Comparison of ENCODE assay signal across 25 cellular contexts in genomic region chr9:136264046-136264802, GRCh38. TPM values are rescaled to one million over a fixed set of nuclear protein-coding genes. Genes with fewer than 3 reads are reported as not detected.
DNase-seq lines count a peak whose midpoint lies in the region; ATAC-seq, FAIRE-seq and TF ChIP-seq lines count a peak whose summit lies in the region.
"Had no signal": no experiment of that assay in that cellular context is flagged by ENCODE, and none has a peak within 500 bp of the region (broad histone marks: within the 10 kb centered on the region; RNA-seq: fewer than 3 reads in every experiment).

No MANE protein-coding gene starts in this region.

- no peak for TF ChIP-seq POLR2A in A549 (IDR thresholded peaks at IDR 0.05; ENCODE audit: low read length)
- TF ChIP-seq POLR2A in HCT116 (IDR thresholded peaks at IDR 0.05; ENCODE audit: borderline replicate concordance, extremely low read depth, insufficient read depth, insufficient read length), result no peak

- TF ChIP-seq CTCF in A549 (IDR thresholded peaks at IDR 0.05) (no peak), HCT116 (IDR thresholded peaks at IDR 0.05 in 2 of 3, conservative IDR thresholded peaks at IDR 0.05 in 1 of 3; ENCODE audit: borderline replicate concordance in 1 of 3, insufficient read depth in 1 of 3, low read depth in 2 of 3, low read length in 2 of 3) (peak in 2 of 3 experiments; percentile 8 to 24; a peak in 2 of 6 replicates), WERI-Rb-1 (IDR thresholded peaks at IDR 0.05; ENCODE audit: low read depth, low read length) (peak; percentile 69), PC-3 (conservative IDR thresholded peaks at IDR 0.05; ENCODE audit: low read depth, low read length) (no peak)

- 75% methylated on average over 27 of the region's 28 CpGs for WGBS in A549 (ENCODE audit: missing lambda C conversion rate)

- H3K27me3 Mint-ChIP-seq in activated CD4-positive, alpha-beta memory T cell treated with anti-CD3 and anti-CD28 coated beads for 36 hours, result no peaks in the 10 kb centered on the region
- H3K27me3 Mint-ChIP-seq: activated T-cell treated with anti-CD3 and anti-CD28 coated beads, Interleukin-2, amount 50 U/mL, for 24 hours had no signal

- H3K36me3 ChIP-seq in HCT116 (ENCODE audit: control insufficient read depth in 1 of 2, insufficient read depth in 2 of 2, low read length in 2 of 2), result no peaks in the 10 kb centered on the region
- H3K36me3 ChIP-seq in WERI-Rb-1, result no peaks in the 10 kb centered on the region
- H3K36me3 ChIP-seq in PC-3 (ENCODE audit: low read depth, low read length), result no peaks in the 10 kb centered on the region
- H3K36me3 ChIP-seq: gastroesophageal sphincter, upper lobe of left lung had no signal

- no peaks in the 10 kb centered on the region for H3F3A ChIP-seq in PC-3 (ENCODE audit: low read length, unreplicated experiment)

- TF ChIP-seq EP300 in A549 (IDR thresholded peaks at IDR 0.05), result no peak

- H3K4me3 ChIP-seq in A549, result no peak overlapping the region
- no peak overlapping the region for H3K4me3 ChIP-seq in HCT116 (replicated peaks in 1 of 2; ENCODE audit: low read depth in 1 of 2, low read length in 2 of 2)
- no peak overlapping the region for H3K4me3 ChIP-seq in WERI-Rb-1 (ENCODE audit: low read depth, low read length)
- no peak overlapping the region for H3K4me3 ChIP-seq in PC-3 (ENCODE audit: low read length)
- H3K4me3 ChIP-seq: gastroesophageal sphincter, upper lobe of left lung had no signal

- H3K27me3 ChIP-seq in HCT116 (ENCODE audit: insufficient read depth, low read length) (no peaks in the 10 kb centered on the region), WERI-Rb-1 (ENCODE audit: insufficient read depth, low read depth, severe bottlenecking) (no peaks in the 10 kb centered on the region), PC-3 (ENCODE audit: low read length) (no peaks in the 10 kb centered on the region)
- H3K27me3 ChIP-seq: upper lobe of left lung had no signal

- no peaks in the 10 kb centered on the region for H3K79me2 ChIP-seq in HCT116 (ENCODE audit: insufficient read depth, low read length)
- H3K79me2 ChIP-seq in PC-3 (ENCODE audit: low read length), result no peaks in the 10 kb centered on the region

- H3K4me2 ChIP-seq in A549, result no peak overlapping the region
- H3K4me2 ChIP-seq in HCT116 (ENCODE audit: low read length), result no peak overlapping the region
- H3K4me2 ChIP-seq in PC-3 (ENCODE audit: low read length), result no peak overlapping the region

- peaks cover 7% of the 10 kb centered on the region for H3K4me1 Mint-ChIP-seq in activated CD4-positive, alpha-beta memory T cell treated with anti-CD3 and anti-CD28 coated beads for 36 hours (ENCODE audit: low read depth)

- H3K4me1 ChIP-seq in A549 (peaks cover 5% of the 10 kb centered on the region; the same call in 1 of the 3 replicates), HCT116 (ENCODE audit: control insufficient read depth in 1 of 2, insufficient read depth in 2 of 2, low read length in 2 of 2) (peaks cover 3 to 19% of the 10 kb centered on the region in 2 experiments; a peak in 2 of 4 replicates), PC-3 (ENCODE audit: insufficient read depth, low read length) (no peaks in the 10 kb centered on the region)

- CTCF ChIA-PET in A549 (lab: Yijun Ruan, JAX) (interaction anchor here (1.1 to 1.3 kb wide), 3 partner anchors 10 to 38 kb away, joined by 3 to 4 read pairs (median 3); no protein-coding TSS in a partner anchor), HCT116 (lab: Charles Lee) (no interaction called here), PC-3 (lab: Charles Lee) (no interaction called here)
- CTCF ChIA-PET in activated CD4-positive, alpha-beta memory T cell treated with anti-CD3 and anti-CD28 coated beads for 36 hours (lab: Charles Lee), result no interaction called here

- BruUV-seq in HCT116 (replicated peaks; lab: Mats Ljungman, UMichigan) (no TSS peak), PC-3 (replicated peaks; lab: Mats Ljungman, UMichigan) (no TSS peak)

- TF ChIP-seq RAD21 in A549 (conservative IDR thresholded peaks at IDR 0.05 in 1 of 2, IDR thresholded peaks at IDR 0.05 in 1 of 2) (no peak), HCT116 (IDR thresholded peaks at IDR 0.05; ENCODE audit: low read depth) (no peak)

- no peak overlapping the region for H3K9ac ChIP-seq in HCT116 (ENCODE audit: low read length)
- H3K9ac ChIP-seq in PC-3 (ENCODE audit: low read length), result no peak overlapping the region

- H4K20me1 ChIP-seq in HCT116 (ENCODE audit: insufficient read depth) (no peaks in the 10 kb centered on the region), PC-3 (ENCODE audit: low read length) (no peaks in the 10 kb centered on the region)

- FAIRE-seq in A549 (lab: Jason Lieb, UNC), result no peak

- RAD21 ChIA-PET in HCT116 (lab: Charles Lee; ENCODE audit: low non-redundant PET in 1 of 2, low total read pairs in 2 of 2, uncharacterized antibody in 2 of 2, unreplicated experiment in 2 of 2), result no interaction called here

- H3K9me3 ChIP-seq in A549 (no peaks in the 10 kb centered on the region), HCT116 (ENCODE audit: control insufficient read depth in 1 of 2, insufficient read depth in 1 of 2, low read depth in 1 of 2, low read length in 2 of 2) (no peaks in the 10 kb centered on the region), WERI-Rb-1 (ENCODE audit: severe bottlenecking) (no peaks in the 10 kb centered on the region), PC-3 (ENCODE audit: low read length) (no peaks in the 10 kb centered on the region)
- H3K9me3 ChIP-seq: gastroesophageal sphincter, upper lobe of left lung had no signal

- no peak overlapping the region for H2AFZ ChIP-seq in HCT116 (ENCODE audit: low read depth, low read length, poor library complexity, severe bottlenecking)
- H2AFZ ChIP-seq in PC-3 (ENCODE audit: low read length), result no peak overlapping the region

- no peak overlapping the region for H3K4me3 Mint-ChIP-seq in activated CD4-positive, alpha-beta memory T cell treated with anti-CD3 and anti-CD28 coated beads for 36 hours
- H3K4me3 Mint-ChIP-seq: activated naive CD4-positive, alpha-beta T cell treated with anti-CD3 and anti-CD28 coated beads, Interleukin-2, amount 10 ng/mL, durations not matched to agents 7 days and 5 days; activated T-cell treated with anti-CD3 and anti-CD28 coated beads, Interleukin-2, amount 50 U/mL, for 24 hours; dendritic cell treated with granulocyte-macrophage colony-stimulating factor and Interleukin-4, amounts not matched to agents 40 ng/mL and 50 ng/mL, for 4 days; T-helper 1 cell treated with Interleukin-12 subunit alpha and Interleukin-12 subunit beta and Interleukin-4 antibody, amounts not matched to agents 30 μg/mL and 1 μg/mL, for 36 hours had no signal

- no peak for DNase-seq in A549 (ENCODE audit: low read depth in 1 of 2, low spot score in 1 of 2)
- DNase-seq in HCT116 (ENCODE audit: low read depth, low spot score), result no peak
- peak; percentile 71 for DNase-seq in WERI-Rb-1
- DNase-seq in left colon, result peak in 1 of 2 donors; percentile 50
- DNase-seq in NCI-H510A treated with DMSO at 0.1 percent for 48 hours (lab: John Stamatoyannopoulos, UW), result no peak
- DNase-seq in PC-3, result no peak
- DNase-seq in activated CD4-positive, alpha-beta memory T cell treated with anti-CD3 and anti-CD28 coated beads for 36 hours, result no peak
- DNase-seq in HCEC 1CT, result no peak
- DNase-seq: activated CD4-positive, alpha-beta T cell treated with anti-CD3 and anti-CD28 coated beads, Interleukin-2, amount 50 U/mL, for 48 hours; activated naive CD4-positive, alpha-beta T cell treated with anti-CD3 and anti-CD28 coated beads, Interleukin-2, amount 10 ng/mL, durations not matched to agents 7 days and 5 days; activated T-cell treated with anti-CD3 and anti-CD28 coated beads, Interleukin-2, amount 50 U/mL, for 24 hours; left ventricle myocardium superior; NCI-H1417 treated with DMSO at 0.1 percent for 48 hours; nucleus accumbens; SIG-M5; stimulated activated naive CD8-positive, alpha-beta T cell treated with anti-CD3 and anti-CD28 coated beads, Interleukin-15, Interleukin-2, amounts not matched to agents 100 U/mL and 50 U/mL, for 24 hours had no signal

- POLR2A ChIA-PET in A549 (lab: Yijun Ruan, JAX), result interaction anchor here (0.7 kb wide), 1 partner anchor 154 kb away, joined by 4 read pairs; no protein-coding TSS in a partner anchor
- POLR2A ChIA-PET in HCT116 (lab: Charles Lee), result no interaction called here
- POLR2A ChIA-PET in PC-3 (lab: Charles Lee; ENCODE audit: unreplicated experiment), result no interaction called here
- POLR2A ChIA-PET in activated CD4-positive, alpha-beta memory T cell treated with anti-CD3 and anti-CD28 coated beads for 36 hours (lab: Charles Lee), result no interaction called here

- H3K36me3 Mint-ChIP-seq in activated CD4-positive, alpha-beta memory T cell treated with anti-CD3 and anti-CD28 coated beads for 36 hours, result no peaks in the 10 kb centered on the region
- H3K36me3 Mint-ChIP-seq: activated naive CD4-positive, alpha-beta T cell treated with anti-CD3 and anti-CD28 coated beads, Interleukin-2, amount 10 ng/mL, durations not matched to agents 7 days and 5 days had no signal

- H3K9me2 ChIP-seq in HCT116 (ENCODE audit: insufficient read depth), result no peaks in the 10 kb centered on the region
- no peaks in the 10 kb centered on the region for H3K9me2 ChIP-seq in PC-3 (replicated peaks; ENCODE audit: low read length)

- H3K27ac ChIP-seq in A549 (no peak overlapping the region), HCT116 (ENCODE audit: low read depth, low read length) (no peak overlapping the region), WERI-Rb-1 (peak overlapping the region; percentile 60), PC-3 (ENCODE audit: low read length) (no peak overlapping the region)
- H3K27ac ChIP-seq: epithelial cell of prostate, gastroesophageal sphincter, upper lobe of left lung, VCaP had no signal

- no peaks in the 10 kb centered on the region for H3K9me3 Mint-ChIP-seq in activated CD4-positive, alpha-beta memory T cell treated with anti-CD3 and anti-CD28 coated beads for 36 hours
- H3K9me3 Mint-ChIP-seq: activated naive CD4-positive, alpha-beta T cell treated with anti-CD3 and anti-CD28 coated beads, Interleukin-2, amount 10 ng/mL, durations not matched to agents 7 days and 5 days; activated T-cell treated with anti-CD3 and anti-CD28 coated beads, Interleukin-2, amount 50 U/mL, for 24 hours; dendritic cell treated with granulocyte-macrophage colony-stimulating factor and Interleukin-4, amounts not matched to agents 40 ng/mL and 50 ng/mL, for 4 days; T-helper 1 cell treated with Interleukin-12 subunit alpha and Interleukin-12 subunit beta and Interleukin-4 antibody, amounts not matched to agents 30 μg/mL and 1 μg/mL, for 36 hours had no signal

- ATAC-seq in A549 (peak; percentile 17 to 35; a peak in 3 of 6 replicates), HCT116 (peak; percentile 20; the same call in 1 of the 2 replicates), left colon (peak; percentile 65), PC-3 (no peak)
- ATAC-seq: gastroesophageal sphincter; left ventricle myocardium superior; sciatic nerve; stimulated activated naive CD8-positive, alpha-beta T cell treated with anti-CD3 and anti-CD28 coated beads, Interleukin-15, Interleukin-2, amounts not matched to agents 100 U/mL and 50 U/mL, for 24 hours had no signal

- H3K27ac Mint-ChIP-seq in activated CD4-positive, alpha-beta memory T cell treated with anti-CD3 and anti-CD28 coated beads for 36 hours, result no peak overlapping the region
- H3K27ac Mint-ChIP-seq: activated naive CD4-positive, alpha-beta T cell treated with anti-CD3 and anti-CD28 coated beads, Interleukin-2, amount 10 ng/mL, durations not matched to agents 7 days and 5 days; activated T-cell treated with anti-CD3 and anti-CD28 coated beads, Interleukin-2, amount 50 U/mL, for 24 hours; dendritic cell treated with granulocyte-macrophage colony-stimulating factor and Interleukin-4, amounts not matched to agents 40 ng/mL and 50 ng/mL, for 4 days; T-helper 1 cell treated with Interleukin-12 subunit alpha and Interleukin-12 subunit beta and Interleukin-4 antibody, amounts not matched to agents 30 μg/mL and 1 μg/mL, for 36 hours had no signal

- intact Hi-C loops in HCT116 (cut with micrococcal nuclease), result no loop called here
- intact Hi-C loops in left colon (cut with DNase I, micrococcal nuclease), result no loop called here
- intact Hi-C loops in PC-3 (cut with micrococcal nuclease), result no loop called here
- intact Hi-C loops in activated CD4-positive, alpha-beta memory T cell treated with anti-CD3 and anti-CD28 coated beads for 36 hours (cut with micrococcal nuclease), result no loop called here

RNA-seq across cellular contexts. Expression of gene QSOX2, which starts 18.6 kb away (rescaled TPM):
- polyA plus RNA-seq in A549 (2011; rRNA removed) (29.5 and 30.2 TPM in 2 replicates), A549 (2017; fragmentation: RNase III; extraction: RNeasy Plus Mini Kit Qiagen cat#74134 plus additional on column Dnase treatment) (22.3 to 23.0 TPM (median 22.9 TPM) in 3 replicates)
- 19.5 and 21.6 TPM in 2 replicates for polyA plus RNA-seq in A549 (2012; cell fraction: cytosol; rRNA removed)
- polyA plus RNA-seq in A549 (2012; cell fraction: nucleus; rRNA removed), result 41.9 and 47.6 TPM in 2 replicates
- 15.5 and 16.6 TPM in 2 replicates for polyA minus RNA-seq in A549 (2011; rRNA and poly(A)+ RNA removed)
- total RNA-seq in HCT116 (2021; ENCODE audit: unreplicated experiment) (34.6 TPM), left colon (1 to 10 TPM; 6.1 to 7.4 TPM), PC-3 (2014; rRNA removed) (9.9 and 10.7 TPM in 2 replicates)
- 18.1 and 23.6 TPM in 2 replicates for polyA plus RNA-seq in HCT116 (2012)
- 10 to 100 TPM; 19.0 to 19.4 TPM for total RNA-seq in activated CD4-positive, alpha-beta memory T cell treated with anti-CD3 and anti-CD28 coated beads for 36 hours

RNA-seq across cellular contexts. Expression of gene CCDC187, which starts 39.7 kb away (rescaled TPM):
- polyA plus RNA-seq in A549 (2011; rRNA removed) (under 0.01 and 0.03 TPM in 2 replicates), A549 (2017; fragmentation: RNase III; extraction: RNeasy Plus Mini Kit Qiagen cat#74134 plus additional on column Dnase treatment) (0.03 TPM in 1 of 3 replicates, not detected in the others)
- not detected in 2 replicates for polyA plus RNA-seq in A549 (2012; cell fraction: cytosol; rRNA removed)
- polyA plus RNA-seq in A549 (2012; cell fraction: nucleus; rRNA removed), result 0.02 and 0.04 TPM in 2 replicates
- polyA minus RNA-seq in A549 (2011; rRNA and poly(A)+ RNA removed), result 0.08 TPM in 1 of 2 replicates, not detected in the other
- total RNA-seq in HCT116 (2021; ENCODE audit: unreplicated experiment) (4.6 TPM), left colon (under 1 TPM; 0.52 to 0.67 TPM), PC-3 (2014; rRNA removed) (0.04 TPM in 1 of 2 replicates, not detected in the other)
- 1.2 and 1.5 TPM in 2 replicates for polyA plus RNA-seq in HCT116 (2012)
- total RNA-seq in activated CD4-positive, alpha-beta memory T cell treated with anti-CD3 and anti-CD28 coated beads for 36 hours, result not detected
- total RNA-seq: gastroesophageal sphincter, left ventricle myocardium superior, OCI-LY7 had no signal

RNA-seq across cellular contexts. Expression of gene LHX3, which starts 59.3 kb away (rescaled TPM):
- polyA plus RNA-seq in A549 (2011; rRNA removed) (0.03 and 0.04 TPM in 2 replicates), A549 (2017; fragmentation: RNase III; extraction: RNeasy Plus Mini Kit Qiagen cat#74134 plus additional on column Dnase treatment) (0.03 to 0.04 TPM in 2 of 3 replicates, not detected in the other)
- 0.03 TPM in 1 of 2 replicates, not detected in the other for polyA plus RNA-seq in A549 (2012; cell fraction: cytosol; rRNA removed)
- 0.04 and 0.10 TPM in 2 replicates for polyA plus RNA-seq in A549 (2012; cell fraction: nucleus; rRNA removed)
- not detected in 2 replicates for polyA minus RNA-seq in A549 (2011; rRNA and poly(A)+ RNA removed)
- total RNA-seq in HCT116 (2021; ENCODE audit: unreplicated experiment) (not detected), left colon (not detected), PC-3 (2014; rRNA removed) (not detected in 2 replicates)
- 0.05 and 0.09 TPM in 2 replicates for polyA plus RNA-seq in HCT116 (2012)
- not detected for total RNA-seq in activated CD4-positive, alpha-beta memory T cell treated with anti-CD3 and anti-CD28 coated beads for 36 hours
- total RNA-seq: gastroesophageal sphincter, left ventricle myocardium superior, mucosa of gallbladder, sciatic nerve had no signal

Comparison
In these comparisons a context has a peak if more than half of its experiments do, and no peak if none do; other contexts are left out.
1. CTCF ChIP-seq: peak in HCT116 (2 of 3) and WERI-Rb-1 (single experiment); none in A549 (single experiment) and PC-3 (single experiment).
2. Of the 6 proteins assayed by ChIP-seq in both A549 and HCT116: peak only in A549: none; only in HCT116: CTCF; in both: none; in neither: 5.